Comparison of ENCODE assay signal across 15 cellular contexts in the genomic region with DNA sequence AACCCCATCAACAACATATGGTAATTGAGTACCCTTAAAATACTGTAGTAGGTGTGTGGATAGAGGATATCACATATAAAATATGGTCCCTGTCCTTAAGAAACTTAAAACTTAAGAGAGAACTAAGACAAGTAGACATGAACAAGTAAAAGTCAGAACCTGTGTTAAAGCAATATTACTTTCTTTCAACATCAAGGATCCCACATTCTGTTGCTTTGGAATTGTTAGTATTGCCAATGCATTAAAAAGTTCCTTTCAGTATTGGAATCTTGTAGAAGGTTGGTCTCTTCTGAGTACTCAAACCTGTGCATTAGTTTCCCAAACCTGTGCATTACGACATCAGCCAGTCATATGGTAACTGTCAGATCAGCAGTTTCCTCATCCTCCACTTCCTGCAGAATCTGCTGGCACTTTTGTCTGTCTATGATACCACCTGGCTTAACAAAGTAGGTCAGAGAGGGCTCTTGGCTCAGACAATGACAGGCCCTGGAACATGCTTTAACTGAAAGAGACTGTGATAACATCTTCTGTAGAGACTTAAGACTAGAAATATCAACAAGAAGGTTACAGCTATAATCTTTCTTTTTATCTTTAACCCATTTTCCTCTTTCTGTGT. TPM values are rescaled to one million over a fixed set of nuclear protein-coding genes. Genes with fewer than 3 reads are reported as not detected.
DNase-seq lines count a peak whose midpoint lies in the region; ATAC-seq and TF ChIP-seq lines count a peak whose summit lies in the region.
"Had no signal": no experiment of that assay in that cellular context is flagged by ENCODE, and none has a peak within 500 bp of the region (broad histone marks: within the 10 kb centered on the region; RNA-seq: fewer than 3 reads in every experiment).

No MANE protein-coding gene starts in this region.

- H3K4me3 Mint-ChIP-seq in activated CD4-positive, alpha-beta T cell treated with anti-CD3 and anti-CD28 coated beads, Interleukin-2, amount 10 ng/mL, durations not matched to agents 7 days and 5 days, result no peak overlapping the region

- no peaks in the 10 kb centered on the region for H3K36me3 Mint-ChIP-seq in activated CD4-positive, alpha-beta T cell treated with anti-CD3 and anti-CD28 coated beads, Interleukin-2, amount 10 ng/mL, durations not matched to agents 7 days and 5 days (ENCODE audit: low read depth)

- no peak overlapping the region for H3K4me3 ChIP-seq in fibroblast of pulmonary artery (replicated peaks; ENCODE audit: low read depth, low read length)
- H3K4me3 ChIP-seq: cardiac muscle cell, esophagus squamous epithelium, Peyer's patch, smooth muscle cell had no signal

- H3K27ac Mint-ChIP-seq in activated CD4-positive, alpha-beta T cell treated with anti-CD3 and anti-CD28 coated beads, Interleukin-2, amount 10 ng/mL, durations not matched to agents 7 days and 5 days, result no peak overlapping the region

- peak; percentile 48 for ATAC-seq in GM19351 (IDR thresholded peaks at IDR 0.05; ENCODE audit: unreplicated experiment)
- ATAC-seq in HG02870 (IDR thresholded peaks at IDR 0.05; ENCODE audit: unreplicated experiment), result no peak
- no peak for ATAC-seq in GM18519 (IDR thresholded peaks at IDR 0.05; ENCODE audit: low FRiP score, unreplicated experiment)

- DNase-seq in NCI-H748 (lab: John Stamatoyannopoulos, UW; ENCODE audit: unreplicated experiment) (peak; percentile 4), NCI-H748 treated with DMSO at 0.1 percent for 48 hours (lab: John Stamatoyannopoulos, UW) (no peak), fibroblast of pulmonary artery (ENCODE audit: low read depth) (peak; percentile 27), RKO (ENCODE audit: low spot score) (no peak)
- DNase-seq in activated CD4-positive, alpha-beta T cell treated with anti-CD3 and anti-CD28 coated beads, Interleukin-2, amount 10 ng/mL, durations not matched to agents 7 days and 5 days, result peak; percentile 20
- DNase-seq: DMS79, esophagus squamous epithelium, H7, mesendoderm, Peyer's patch had no signal

- peaks cover 4% of the 10 kb centered on the region for H3K4me1 Mint-ChIP-seq in activated CD4-positive, alpha-beta T cell treated with anti-CD3 and anti-CD28 coated beads, Interleukin-2, amount 10 ng/mL, durations not matched to agents 7 days and 5 days

- TF ChIP-seq CTCF in fibroblast of pulmonary artery (IDR thresholded peaks at IDR 0.05; ENCODE audit: low read length, missing control alignments), result no peak

- H3K9me3 Mint-ChIP-seq in activated CD4-positive, alpha-beta T cell treated with anti-CD3 and anti-CD28 coated beads, Interleukin-2, amount 10 ng/mL, durations not matched to agents 7 days and 5 days, result no peaks in the 10 kb centered on the region

- POLR2A ChIA-PET in activated CD4-positive, alpha-beta T cell treated with anti-CD3 and anti-CD28 coated beads, Interleukin-2, amount 10 ng/mL, durations not matched to agents 7 days and 5 days (lab: Charles Lee), result no interaction called here

- no peaks in the 10 kb centered on the region for H3K27me3 Mint-ChIP-seq in activated CD4-positive, alpha-beta T cell treated with anti-CD3 and anti-CD28 coated beads, Interleukin-2, amount 10 ng/mL, durations not matched to agents 7 days and 5 days

- CTCF ChIA-PET in activated CD4-positive, alpha-beta T cell treated with anti-CD3 and anti-CD28 coated beads, Interleukin-2, amount 10 ng/mL, durations not matched to agents 7 days and 5 days (lab: Charles Lee), result interaction anchor here (0.9 kb wide), 1 partner anchor 132 kb away, joined by 3 read pairs; no protein-coding TSS in a partner anchor

RNA-seq across cellular contexts. Expression of a gene that starts 56.5 kb away (rescaled TPM):
- 10 to 100 TPM in 1 of 2 experiments, 1 to 10 TPM in 1; 9.5 to 12.1 TPM for total RNA-seq in activated CD4-positive, alpha-beta T cell treated with anti-CD3 and anti-CD28 coated beads, Interleukin-2, amount 10 ng/mL, durations not matched to agents 7 days and 5 days

Comparison
In these comparisons a context has a peak if more than half of its experiments do, and no peak if none do; other contexts are left out.
1. DNase-seq: peak in NCI-H748 (single experiment), activated CD4-positive, alpha-beta T cell treated with anti-CD3 and anti-CD28 coated beads, Interleukin-2, amount 10 ng/mL, durations not matched to agents 7 days and 5 days (single experiment) and fibroblast of pulmonary artery (single experiment); none in NCI-H748 treated with DMSO at 0.1 percent for 48 hours (single experiment) and RKO (single experiment).